14 cellular contexts compared by ENCODE assay signal in genomic region chr3:10395671-10396070, GRCh38.
DNase-seq lines count a peak whose midpoint lies in the region; ATAC-seq, FAIRE-seq and TF ChIP-seq lines count a peak whose summit lies in the region.
"Had no signal": no experiment of that assay in that cellular context is flagged by ENCODE, and none has a peak within 500 bp of the region (broad histone marks: within the 10 kb centered on the region; RNA-seq: fewer than 3 reads in every experiment).

No MANE protein-coding gene starts in this region.

- peak overlapping the region; percentile 23 for H3K4me3 Mint-ChIP-seq in activated CD4-positive, alpha-beta T cell treated with anti-CD3 and anti-CD28 coated beads, Interleukin-2, amount 10 ng/mL, durations not matched to agents 7 days and 5 days
- H3K4me3 Mint-ChIP-seq in activated B cell treated with CpG ODN at 0.5 μM for 24 hours (peak overlapping the region; percentile 16), memory B cell (peak overlapping the region; percentile 67)
- H3K4me3 Mint-ChIP-seq: dendritic cell treated with granulocyte-macrophage colony-stimulating factor and Interleukin-4, amounts not matched to agents 40 ng/mL and 50 ng/mL, for 4 days had no signal

- TF ChIP-seq CTCF in activated B cell treated with CpG ODN at 0.5 μM for 24 hours (IDR thresholded peaks at IDR 0.05) = no peak

- DNase-seq in activated CD4-positive, alpha-beta T cell treated with anti-CD3 and anti-CD28 coated beads, Interleukin-2, amount 10 ng/mL, durations not matched to agents 7 days and 5 days = peak; percentile 66
- no peak for DNase-seq in activated CD4-positive, alpha-beta T cell treated with anti-CD3 and anti-CD28 coated beads for 1 hour
- DNase-seq in activated B cell treated with CpG ODN at 0.5 μM for 24 hours (no peak), memory B cell (ENCODE audit: low spot score in 2 of 2) (peak in 1 of 2 donors; percentile 20), HTR-8/SVneo (ENCODE audit: insufficient read length, low spot score) (no peak), NCI-H524 (lab: John Stamatoyannopoulos, UW) (no peak)
- DNase-seq: ACHN, amniotic stem cell, NCI-H1694, NCI-H69, SK-N-SH had no signal

- no peaks in the 10 kb centered on the region for H3K36me3 Mint-ChIP-seq in activated CD4-positive, alpha-beta T cell treated with anti-CD3 and anti-CD28 coated beads, Interleukin-2, amount 10 ng/mL, durations not matched to agents 7 days and 5 days (ENCODE audit: low read depth)
- H3K36me3 Mint-ChIP-seq in activated B cell treated with CpG ODN at 0.5 μM for 24 hours (ENCODE audit: low read depth) (no peaks in the 10 kb centered on the region), memory B cell (no peaks in the 10 kb centered on the region)

- no peak for FAIRE-seq in HTR-8/SVneo (lab: Jason Lieb, UNC)

- POLR2A ChIA-PET in activated CD4-positive, alpha-beta T cell treated with anti-CD3 and anti-CD28 coated beads, Interleukin-2, amount 10 ng/mL, durations not matched to agents 7 days and 5 days (lab: Charles Lee) = no interaction called here
- POLR2A ChIA-PET in activated B cell treated with CpG ODN at 0.5 μM for 24 hours (lab: Charles Lee) = interaction anchor here (0.6 kb wide), 1 partner anchor 128 kb away, joined by 3 read pairs; no protein-coding TSS in a partner anchor

- no peaks in the 10 kb centered on the region for H3K9me3 Mint-ChIP-seq in activated CD4-positive, alpha-beta T cell treated with anti-CD3 and anti-CD28 coated beads, Interleukin-2, amount 10 ng/mL, durations not matched to agents 7 days and 5 days
- H3K9me3 Mint-ChIP-seq in activated B cell treated with CpG ODN at 0.5 μM for 24 hours = no peaks in the 10 kb centered on the region
- H3K9me3 Mint-ChIP-seq in memory B cell = no peaks in the 10 kb centered on the region
- H3K9me3 Mint-ChIP-seq: dendritic cell treated with granulocyte-macrophage colony-stimulating factor and Interleukin-4, amounts not matched to agents 40 ng/mL and 50 ng/mL, for 4 days had no signal

- intact Hi-C loops in activated B cell treated with CpG ODN at 0.5 μM for 24 hours (cut with micrococcal nuclease) = no loop called here

- ATAC-seq in GM19324 (IDR thresholded peaks at IDR 0.05; ENCODE audit: low FRiP score, unreplicated experiment) = peak; percentile 43
- ATAC-seq in activated B cell treated with CpG ODN at 0.5 μM for 24 hours (ENCODE audit: low read depth) = peak; percentile 53
- ATAC-seq in memory B cell (ENCODE audit: low read depth) = peak; percentile 95
- ATAC-seq in HG02970 (IDR thresholded peaks at IDR 0.05; ENCODE audit: low FRiP score, unreplicated experiment) = no peak

- peak overlapping the region; percentile 86 for H3K27ac Mint-ChIP-seq in activated CD4-positive, alpha-beta T cell treated with anti-CD3 and anti-CD28 coated beads, Interleukin-2, amount 10 ng/mL, durations not matched to agents 7 days and 5 days
- H3K27ac Mint-ChIP-seq in activated B cell treated with CpG ODN at 0.5 μM for 24 hours = peak overlapping the region; percentile 8
- no peak overlapping the region for H3K27ac Mint-ChIP-seq in memory B cell
- H3K27ac Mint-ChIP-seq: dendritic cell treated with granulocyte-macrophage colony-stimulating factor and Interleukin-4, amounts not matched to agents 40 ng/mL and 50 ng/mL, for 4 days had no signal

- CTCF ChIA-PET in activated CD4-positive, alpha-beta T cell treated with anti-CD3 and anti-CD28 coated beads, Interleukin-2, amount 10 ng/mL, durations not matched to agents 7 days and 5 days (lab: Charles Lee) = interaction anchor here (0.8 to 1.5 kb wide), 2 partner anchors 343 to 463 kb away, joined by 4 read pairs; no protein-coding TSS in a partner anchor
- CTCF ChIA-PET in activated B cell treated with CpG ODN at 0.5 μM for 24 hours (lab: Charles Lee) = no interaction called here

- H3K27me3 Mint-ChIP-seq in activated CD4-positive, alpha-beta T cell treated with anti-CD3 and anti-CD28 coated beads, Interleukin-2, amount 10 ng/mL, durations not matched to agents 7 days and 5 days = no peaks in the 10 kb centered on the region
- no peaks in the 10 kb centered on the region for H3K27me3 Mint-ChIP-seq in activated B cell treated with CpG ODN at 0.5 μM for 24 hours
- no peaks in the 10 kb centered on the region for H3K27me3 Mint-ChIP-seq in memory B cell

- H3K4me1 Mint-ChIP-seq in activated CD4-positive, alpha-beta T cell treated with anti-CD3 and anti-CD28 coated beads, Interleukin-2, amount 10 ng/mL, durations not matched to agents 7 days and 5 days = peaks cover 25% of the 10 kb centered on the region
- H3K4me1 Mint-ChIP-seq in activated B cell treated with CpG ODN at 0.5 μM for 24 hours = peaks cover 71% of the 10 kb centered on the region
- peaks cover 74% of the 10 kb centered on the region for H3K4me1 Mint-ChIP-seq in memory B cell

Comparison
In these comparisons a context has a peak if more than half of its experiments do, and no peak if none do; other contexts are left out.
1. H3K4me3 Mint-ChIP-seq: peak in every context shown above with its lines; median percentile 67 in memory B cell; 23 in activated CD4-positive, alpha-beta T cell treated with anti-CD3 and anti-CD28 coated beads, Interleukin-2, amount 10 ng/mL, durations not matched to agents 7 days and 5 days; 16 in activated B cell treated with CpG ODN at 0.5 μM for 24 hours.